In genomic region chr14:76926521-76927251, GRCh38 we compare ENCODE assay signal across 2 cellular contexts.
TF ChIP-seq lines count a peak whose summit lies in the region.

No MANE protein-coding gene starts in this region.

TF ChIP-seq in GM23338, 12 proteins besides CTCF, POLR2A, EP300 and RAD21:
- no peak for TF ChIP-seq EZH2phosphoT487 (IDR thresholded peaks at IDR 0.05; ENCODE audit: unreplicated experiment)
- no peak for TF ChIP-seq NANOG (IDR thresholded peaks at IDR 0.05; ENCODE audit: borderline replicate concordance)
- TF ChIP-seq JUNB (IDR thresholded peaks at IDR 0.05; ENCODE audit: unreplicated experiment) = no peak
- no peak for TF ChIP-seq ZNF331 (CRISPR knock-in tag; IDR thresholded peaks at IDR 0.05; ENCODE audit: low read depth)
- TF ChIP-seq EZH2 (IDR thresholded peaks at IDR 0.05; ENCODE audit: low read depth, unreplicated experiment) = no peak
- TF ChIP-seq ZNF462 (CRISPR knock-in tag; IDR thresholded peaks at IDR 0.05) = no peak
- TF ChIP-seq ETS1 (IDR thresholded peaks at IDR 0.05) = no peak
- TF ChIP-seq STAT1 (IDR thresholded peaks at IDR 0.05; ENCODE audit: unreplicated experiment) = no peak
- TF ChIP-seq CREB1 (CRISPR knock-in tag; IDR thresholded peaks at IDR 0.05; ENCODE audit: low read depth) = no peak
- no peak for TF ChIP-seq ZNF114 (CRISPR knock-in tag; IDR thresholded peaks at IDR 0.05)
- no peak for TF ChIP-seq POLR2AphosphoS5 (IDR thresholded peaks at IDR 0.05; ENCODE audit: low read depth)
- no peak for TF ChIP-seq REST (IDR thresholded peaks at IDR 0.05; ENCODE audit: unreplicated experiment)
TF ChIP-seq in GM23338: peak in this region for 0.

TF ChIP-seq in GM12878, 131 proteins besides CTCF, POLR2A, EP300 and RAD21 (continued from another document):
- TF ChIP-seq SRF (IDR thresholded peaks at IDR 0.05; ENCODE audit: low read depth in 2 of 2, low read length in 2 of 2) (no peak), SUPT20H (IDR thresholded peaks at IDR 0.05; ENCODE audit: borderline replicate concordance, control insufficient read depth, low read depth, low read length) (no peak), GATAD2B (conservative IDR thresholded peaks at IDR 0.05; ENCODE audit: low read depth) (no peak), BRCA1 (IDR thresholded peaks at IDR 0.05; ENCODE audit: low read depth, low read length) (no peak), HDGF (IDR thresholded peaks at IDR 0.05) (peak; percentile 48; the same call in 1 of the 2 replicates), NFIC (IDR thresholded peaks at IDR 0.05; ENCODE audit: low read depth, low read length) (no peak), RFX5 (IDR thresholded peaks at IDR 0.05; ENCODE audit: low read depth, low read length) (0 out of 2 replicates have a peak, but pooled peaks have one; percentile 33), ZNF622 (IDR thresholded peaks at IDR 0.05) (no peak), E2F4 (IDR thresholded peaks at IDR 0.05; ENCODE audit: low read depth, low read length) (no peak), ZNF384 (IDR thresholded peaks at IDR 0.05; ENCODE audit: borderline replicate concordance, low read depth, low read length) (peak; percentile 43; the same call in 1 of the 2 replicates), MEF2B (IDR thresholded peaks at IDR 0.05; ENCODE audit: partially characterized antibody, poor library complexity, severe bottlenecking) (peak; percentile 64), TAF1 (IDR thresholded peaks at IDR 0.05; ENCODE audit: borderline replicate concordance, low read depth, low read length) (no peak), NFXL1 (IDR thresholded peaks at IDR 0.05; ENCODE audit: borderline replicate concordance) (no peak), RBBP5 (conservative IDR thresholded peaks at IDR 0.05) (no peak), BCLAF1 (IDR thresholded peaks at IDR 0.05) (no peak), MXI1 (IDR thresholded peaks at IDR 0.05; ENCODE audit: low read depth, low read length) (peak; percentile 63; the same call in 1 of the 2 replicates), PML (IDR thresholded peaks at IDR 0.05; ENCODE audit: low read length) (no peak), ZNF24 (IDR thresholded peaks at IDR 0.05) (no peak), HSF1 (IDR thresholded peaks at IDR 0.05; ENCODE audit: low read depth, low read length) (no peak), MTA2 (IDR thresholded peaks at IDR 0.05; ENCODE audit: low read depth) (no peak), CREM (IDR thresholded peaks at IDR 0.05; ENCODE audit: low read depth) (no peak), NR2F1 (conservative IDR thresholded peaks at IDR 0.05) (no peak), POU2F2 (IDR thresholded peaks at IDR 0.05; ENCODE audit: borderline replicate concordance, low read depth, low read length) (no peak), ZSCAN29 (IDR thresholded peaks at IDR 0.05) (no peak), BHLHE40 (IDR thresholded peaks at IDR 0.05; ENCODE audit: borderline replicate concordance in 1 of 2, low read depth in 2 of 2, low read length in 1 of 2) (peak; percentile 34 to 39; a peak in 2 of 4 replicates), CUX1 (IDR thresholded peaks at IDR 0.05; ENCODE audit: insufficient replicate concordance, low read depth, low read length) (no peak), POLR2AphosphoS5 (IDR thresholded peaks at IDR 0.05; ENCODE audit: low read length) (no peak), BCL11A (IDR thresholded peaks at IDR 0.05; ENCODE audit: low read depth, low read length) (no peak), PAX8 (IDR thresholded peaks at IDR 0.05) (no peak), BCL3 (IDR thresholded peaks at IDR 0.05; ENCODE audit: borderline replicate concordance, insufficient read depth, low read depth, low read length, poor library complexity, severe bottlenecking) (no peak), IRF4 (IDR thresholded peaks at IDR 0.05; ENCODE audit: low read depth, low read length) (no peak), ESRRA (IDR thresholded peaks at IDR 0.05; ENCODE audit: low read length) (no peak), ZNF274 (IDR thresholded peaks at IDR 0.05; ENCODE audit: insufficient read depth, insufficient read length) (no peak), BMI1 (IDR thresholded peaks at IDR 0.05; ENCODE audit: borderline replicate concordance) (peak; percentile 94), ETV6 (conservative IDR thresholded peaks at IDR 0.05 in 1 of 2, IDR thresholded peaks at IDR 0.05 in 1 of 2; ENCODE audit: borderline replicate concordance in 1 of 2, low read depth in 1 of 2) (no peak), PAX5 (IDR thresholded peaks at IDR 0.05; ENCODE audit: borderline replicate concordance, low read depth, low read length) (no peak), TCF7 (IDR thresholded peaks at IDR 0.05; ENCODE audit: borderline replicate concordance) (no peak), ELK1 (IDR thresholded peaks at IDR 0.05; ENCODE audit: low read depth, low read length) (no peak)
